ENCODE assay signal across 7 cellular contexts in genomic region chr7:127391591-127392181, GRCh38. TPM values are rescaled to one million over a fixed set of nuclear protein-coding genes. Genes with fewer than 3 reads are reported as not detected.
DNase-seq lines count a peak whose midpoint lies in the region; ATAC-seq, FAIRE-seq and TF ChIP-seq lines count a peak whose summit lies in the region.

No MANE protein-coding gene starts in this region.

- intact Hi-C loops in naive thymus-derived CD4-positive, alpha-beta T cell (cut with micrococcal nuclease) = loop anchor here (1.0 to 10.0 kb wide), 14 partner anchors 13 to 953 kb away; partner anchors contain the start of genes ARF5 (in 1 of the 2), GCC1 (in 1 of the 2), GRM8 (in 1 of the 2) and RBM28 (in 1 of the 2)

- H3K27ac Mint-ChIP-seq in naive thymus-derived CD4-positive, alpha-beta T cell = peak overlapping the region; percentile 89 to 99 (median 96)

- H3K27me3 ChIP-seq in naive thymus-derived CD4-positive, alpha-beta T cell (ENCODE audit: control insufficient read depth in 2 of 2, insufficient read depth in 2 of 2, low read length in 2 of 2) = no peaks in the 10 kb centered on the region
- no peaks in the 10 kb centered on the region for H3K27me3 ChIP-seq in tibial nerve

- peak; percentile 73 for ATAC-seq in esophagus mucosa
- ATAC-seq in naive thymus-derived CD4-positive, alpha-beta T cell = peak; percentile 41

- H3K27ac ChIP-seq in naive thymus-derived CD4-positive, alpha-beta T cell (ENCODE audit: low read depth, low read length) = peak overlapping the region; percentile 91
- peak overlapping the region; percentile 94 to 98 (median 97) for H3K27ac ChIP-seq in tibial nerve

- H3K36me3 ChIP-seq in naive thymus-derived CD4-positive, alpha-beta T cell (ENCODE audit: control insufficient read depth in 2 of 3, insufficient read depth in 3 of 3, low read length in 3 of 3) = peaks cover 6 to 10% (median 7%) of the 10 kb centered on the region in 3 experiments
- H3K36me3 ChIP-seq in tibial nerve = peaks cover 0 to 21% (median 0%) of the 10 kb centered on the region in 3 donors

- no peak for TF ChIP-seq CTCF in tibial nerve (IDR thresholded peaks at IDR 0.05)

- peak overlapping the region; percentile 96 for H3K4me3 ChIP-seq in naive thymus-derived CD4-positive, alpha-beta T cell (ENCODE audit: low read length)
- H3K4me3 ChIP-seq in tibial nerve = peak overlapping the region; percentile 79 to 95 (median 94)

- no peak for TF ChIP-seq EP300 in tibial nerve (IDR thresholded peaks at IDR 0.05)

- H3K4me3 Mint-ChIP-seq in naive thymus-derived CD4-positive, alpha-beta T cell = peak overlapping the region; percentile 94 to 100 (median 98)

- H3K9me3 ChIP-seq in naive thymus-derived CD4-positive, alpha-beta T cell (ENCODE audit: control insufficient read depth in 2 of 3, low read length in 3 of 3) = no peaks in the 10 kb centered on the region
- no peaks in the 10 kb centered on the region for H3K9me3 ChIP-seq in tibial nerve

- H3K4me1 Mint-ChIP-seq in naive thymus-derived CD4-positive, alpha-beta T cell = peaks cover 49 to 70% (median 62%) of the 10 kb centered on the region in 7 donors

- TF ChIP-seq POLR2A in GM12892 (IDR thresholded peaks at IDR 0.05; ENCODE audit: low read depth, low read length) (peak; percentile 37; the same call in 1 of the 2 replicates), H54 (IDR thresholded peaks at IDR 0.05; ENCODE audit: low read depth, low read length) (no peak), tibial nerve (IDR thresholded peaks at IDR 0.05) (no peak)

- DNase-seq in GM12892 (ENCODE audit: insufficient read length) (peak; percentile 26), H54 (ENCODE audit: insufficient read length, low spot score) (peak; percentile 7), M059J (ENCODE audit: low read depth) (peak; percentile 49), activated T-cell treated with anti-CD3 and anti-CD28 coated beads for 4 hours (peak; percentile 30), tibial nerve (ENCODE audit: low spot score in 2 of 2) (no peak)
- DNase-seq in naive thymus-derived CD4-positive, alpha-beta T cell = peak in 8 of 9 donors; percentile 45 to 61 (median 56)

- WGBS in tibial nerve, 2 donors = 0 to 1% methylated on average over 43 to 45 of the region's 66 CpGs

- peaks cover 11 to 49% of the 10 kb centered on the region in 2 donors for H3K4me1 ChIP-seq in naive thymus-derived CD4-positive, alpha-beta T cell (ENCODE audit: control insufficient read depth in 2 of 2, insufficient read depth in 2 of 2, low read length in 2 of 2)
- H3K4me1 ChIP-seq in tibial nerve = peaks cover 0 to 50% (median 19%) of the 10 kb centered on the region in 4 donors

- POLR2A ChIA-PET in naive thymus-derived CD4-positive, alpha-beta T cell (lab: Charles Lee) = interaction anchor here (0.7 to 5.4 kb wide), 23 partner anchors 9 to 717 kb away, joined by 3 to 91 read pairs (median 12); partner anchors contain the start of gene GCC1

- peaks cover 4 to 34% (median 27%) of the 10 kb centered on the region in 5 donors for H3K36me3 Mint-ChIP-seq in naive thymus-derived CD4-positive, alpha-beta T cell

- H3K27me3 Mint-ChIP-seq in naive thymus-derived CD4-positive, alpha-beta T cell = peaks cover 0 to 10% (median 0%) of the 10 kb centered on the region in 5 donors

- H3K9me3 Mint-ChIP-seq in naive thymus-derived CD4-positive, alpha-beta T cell = peaks cover 0 to 1% (median 0%) of the 10 kb centered on the region in 11 donors

- CTCF ChIA-PET in naive thymus-derived CD4-positive, alpha-beta T cell (lab: Charles Lee) = interaction anchor here (1.1 to 2.2 kb wide), 4 partner anchors 23 to 59 kb away, joined by 3 to 12 read pairs (median 4); no protein-coding TSS in a partner anchor

- peak; percentile 86 for FAIRE-seq in GM12892 (lab: Jason Lieb, UNC)
- FAIRE-seq in H54 (lab: Jason Lieb, UNC) = no peak

RNA-seq across cellular contexts. Expression of gene ZNF800, which starts 0.8 kb away (rescaled TPM):
- polyA plus RNA-seq in GM12892 (2012; ENCODE audit: missing spikeins) = 13.7 TPM
- total RNA-seq in M059J (2014; rRNA removed; shearing (Covaris generic)) = 24.8 and 25.1 TPM in 2 replicates
- 17.6 TPM for total RNA-seq in esophagus mucosa
- 10 to 100 TPM; 43.3 to 71.9 (median 61.4) TPM for total RNA-seq in naive thymus-derived CD4-positive, alpha-beta T cell
- 10 to 100 TPM; 47.4 to 63.4 TPM for polyA plus RNA-seq in naive thymus-derived CD4-positive, alpha-beta T cell
- total RNA-seq in tibial nerve = 10 to 100 TPM; 27.3 to 50.0 (median 33.9) TPM

Comparison
In these comparisons a context has a peak if more than half of its experiments do, and no peak if none do; other contexts are left out.
1. DNase-seq: peak in GM12892 (single experiment), H54 (single experiment), M059J (single experiment), activated T-cell treated with anti-CD3 and anti-CD28 coated beads for 4 hours (single experiment) and naive thymus-derived CD4-positive, alpha-beta T cell (8 of 9); none in tibial nerve (0 of 2).